ENCODE assay signal across 27 cellular contexts in the genomic region with DNA sequence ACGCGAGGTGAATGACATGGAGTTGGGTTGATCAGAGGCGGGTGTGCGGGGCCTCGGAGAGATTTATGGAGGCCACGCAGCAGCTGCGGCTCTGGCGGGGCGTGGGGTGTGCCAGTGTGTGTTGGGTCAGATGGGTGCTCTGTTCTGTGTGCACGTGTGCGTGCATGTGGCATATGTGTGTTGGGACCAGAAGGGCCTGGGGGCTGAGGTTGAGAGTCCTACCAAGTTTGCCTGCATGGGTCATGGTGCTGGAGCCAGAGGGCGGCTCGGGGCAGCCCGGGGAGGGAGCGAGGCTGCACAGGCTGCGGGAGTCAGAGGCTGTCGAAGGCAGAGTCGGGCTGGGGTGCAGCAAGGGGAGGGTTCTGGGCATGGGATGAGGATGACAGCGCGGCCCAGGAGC. TPM values are rescaled to one million over a fixed set of nuclear protein-coding genes. Genes with fewer than 3 reads are reported as not detected.
DNase-seq lines count a peak whose midpoint lies in the region; ATAC-seq and TF ChIP-seq lines count a peak whose summit lies in the region.
"Had no signal": no experiment of that assay in that cellular context is flagged by ENCODE, and none has a peak within 500 bp of the region (broad histone marks: within the 10 kb centered on the region; RNA-seq: fewer than 3 reads in every experiment).

No MANE protein-coding gene starts in this region.

- H3K27me3 ChIP-seq in A673 (replicated peaks; ENCODE audit: insufficient read depth, low read depth, low read length, poor library complexity) (no peaks in the 10 kb centered on the region), psoas muscle (ENCODE audit: insufficient read depth in 3 of 3, low read length in 2 of 3) (no peaks in the 10 kb centered on the region), PC-3 (ENCODE audit: low read length) (no peaks in the 10 kb centered on the region), esophagus squamous epithelium (no peaks in the 10 kb centered on the region)
- H3K27me3 ChIP-seq: dorsolateral prefrontal cortex, gastroesophageal sphincter had no signal

- H3K4me2 ChIP-seq in PC-3 (ENCODE audit: low read length), result no peak overlapping the region
- H3K4me2 ChIP-seq: KMS-11 had no signal

- DNase-seq in A673 (ENCODE audit: low spot score) (no peak), left lobe of liver (ENCODE audit: low spot score) (no peak), psoas muscle (no peak), PC-3 (no peak), esophagus squamous epithelium (lab: John Stamatoyannopoulos, UW) (no peak)
- DNase-seq in activated CD4-positive, CD25-positive, alpha-beta regulatory T cell (lab: John Stamatoyannopoulos, UW), result no peak
- DNase-seq: activated CD4-positive, alpha-beta T cell treated with anti-CD3 and anti-CD28 coated beads for 4 hours; activated CD8-positive, alpha-beta T cell treated with anti-CD3 and anti-CD28 coated beads, Interleukin-2, amount 10 ng/mL, durations not matched to agents 7 days and 5 days; activated naive CD4-positive, alpha-beta T cell treated with anti-CD3 and anti-CD28 coated beads, Interleukin-2, amount 10 ng/mL, durations not matched to agents 7 days and 5 days; AML-193; CD8-positive, alpha-beta T cell; dorsolateral prefrontal cortex; HFFc6; hypothalamus; NCI-H2029 treated with DMSO at 0.1 percent for 48 hours; NCI-H526 treated with DMSO at 0.1 percent for 48 hours; NK-92 treated with Interleukin-12 subunit alpha and Interleukin-12 subunit beta, amount 100 ng/mL, for 24 hours; posterior cingulate gyrus; Right ventricle myocardium superior; T-helper 2 cell had no signal

- intact Hi-C loops in A673 (cut with micrococcal nuclease; ENCODE audit: unreplicated experiment), result no loop called here
- intact Hi-C loops in psoas muscle (cut with DNase I), result no loop called here
- intact Hi-C loops in PC-3 (cut with micrococcal nuclease), result no loop called here
- intact Hi-C loops in esophagus squamous epithelium (cut with DNase I), result no loop called here

- H4K20me1 ChIP-seq in PC-3 (ENCODE audit: low read length), result no peaks in the 10 kb centered on the region

- no peak overlapping the region for H3K9ac ChIP-seq in PC-3 (ENCODE audit: low read length)
- H3K9ac ChIP-seq: KMS-11 had no signal

- ATAC-seq in left lobe of liver (peak; percentile 2), psoas muscle (peak; percentile 4 to 25 (median 16)), PC-3 (no peak), HG03196 (IDR thresholded peaks at IDR 0.05; ENCODE audit: unreplicated experiment) (no peak)
- ATAC-seq: activated CD8-positive, alpha-beta T cell treated with anti-CD3 and anti-CD28 coated beads, Interleukin-2, amount 10 ng/mL, durations not matched to agents 7 days and 5 days; activated T-helper 17 cell treated with anti-CD3 and anti-CD28 coated beads, Interleukin-2, amount 50 U/mL, for 72 hours; CD8-positive, alpha-beta T cell; gastroesophageal sphincter; stimulated activated memory B cell treated with anti-CD40 and anti-IgM and Interleukin-4, amounts not matched to agents 10 μg/mL and 1 μg/mL and 100 μg/mL, for 72 hours had no signal

- H3K36me3 ChIP-seq in A673 (ENCODE audit: insufficient read depth, low read length, poor library complexity, severe bottlenecking) (no peaks in the 10 kb centered on the region), HEK293 (ENCODE audit: control insufficient read depth in 2 of 2, insufficient read depth in 1 of 2, low read length in 2 of 2) (no peaks in the 10 kb centered on the region), psoas muscle (ENCODE audit: insufficient read depth in 1 of 2, low read depth in 1 of 2) (no peaks in the 10 kb centered on the region), PC-3 (ENCODE audit: low read depth, low read length) (no peaks in the 10 kb centered on the region), esophagus squamous epithelium (peaks cover 0 to 13% (median 0%) of the 10 kb centered on the region in 3 donors)
- H3K36me3 ChIP-seq: gastroesophageal sphincter had no signal

- no peaks in the 10 kb centered on the region for H3K9me3 ChIP-seq in A673 (ENCODE audit: low read depth, low read length, poor library complexity, severe bottlenecking)
- H3K9me3 ChIP-seq in HEK293 (ENCODE audit: control insufficient read depth, insufficient read depth, low read depth, low read length), result no peaks in the 10 kb centered on the region
- H3K9me3 ChIP-seq in psoas muscle, result no peaks in the 10 kb centered on the region
- no peaks in the 10 kb centered on the region for H3K9me3 ChIP-seq in PC-3 (ENCODE audit: low read length)
- H3K9me3 ChIP-seq in esophagus squamous epithelium, result no peaks in the 10 kb centered on the region
- H3K9me3 ChIP-seq: gastroesophageal sphincter had no signal

- H3K79me2 ChIP-seq in PC-3 (ENCODE audit: low read length), result peaks cover 34% of the 10 kb centered on the region

- TF ChIP-seq CTCF in A673 (conservative IDR thresholded peaks at IDR 0.05; ENCODE audit: low read depth, low read length) (no peak), HEK293 (tag by site-specific recombination; IDR thresholded peaks at IDR 0.05) (no peak), psoas muscle (IDR thresholded peaks at IDR 0.05) (no peak), PC-3 (conservative IDR thresholded peaks at IDR 0.05; ENCODE audit: low read depth, low read length) (no peak), esophagus squamous epithelium (IDR thresholded peaks at IDR 0.05) (no peak)

- POLR2A ChIA-PET in A673 (lab: Charles Lee; ENCODE audit: low non-redundant PET), result no interaction called here
- POLR2A ChIA-PET in HEK293 (lab: Yijun Ruan, JAX), result no interaction called here
- POLR2A ChIA-PET in PC-3 (lab: Charles Lee; ENCODE audit: unreplicated experiment), result no interaction called here

- TF ChIP-seq POLR2A in esophagus squamous epithelium (IDR thresholded peaks at IDR 0.05), result no peak

- no peak overlapping the region for H3K4me3 ChIP-seq in A673 (ENCODE audit: low read depth, low read length, poor library complexity, severe bottlenecking)
- H3K4me3 ChIP-seq in HEK293 (ENCODE audit: low read depth, low read length), result no peak overlapping the region
- no peak overlapping the region for H3K4me3 ChIP-seq in psoas muscle
- no peak overlapping the region for H3K4me3 ChIP-seq in PC-3 (ENCODE audit: low read length)
- H3K4me3 ChIP-seq in esophagus squamous epithelium, result no peak overlapping the region
- H3K4me3 ChIP-seq: dorsolateral prefrontal cortex, gastroesophageal sphincter had no signal

- no peak overlapping the region for H2AFZ ChIP-seq in PC-3 (ENCODE audit: low read length)

- H3K27ac ChIP-seq in A673 (ENCODE audit: low read depth, low read length, poor library complexity, severe bottlenecking) (peak overlapping the region; percentile 75), HEK293 (ENCODE audit: extremely low read depth, low read depth, low read length) (no peak overlapping the region), psoas muscle (peak overlapping the region; percentile 61), PC-3 (ENCODE audit: low read length) (no peak overlapping the region), esophagus squamous epithelium (no peak overlapping the region)
- H3K27ac ChIP-seq: HL-60, KMS-11 had no signal

- no peaks in the 10 kb centered on the region for H3K9me2 ChIP-seq in PC-3 (replicated peaks; ENCODE audit: low read length)

- BruUV-seq in A673 (replicated peaks; lab: Mats Ljungman, UMichigan) (no TSS peak), PC-3 (replicated peaks; lab: Mats Ljungman, UMichigan) (no TSS peak)

- no peaks in the 10 kb centered on the region for H3F3A ChIP-seq in PC-3 (ENCODE audit: low read length, unreplicated experiment)

- peaks cover 25% of the 10 kb centered on the region for H3K4me1 ChIP-seq in A673 (ENCODE audit: insufficient read depth, low read length, poor library complexity, severe bottlenecking)
- H3K4me1 ChIP-seq in HEK293 (ENCODE audit: control insufficient read depth, insufficient read depth, low read length), result no peaks in the 10 kb centered on the region
- H3K4me1 ChIP-seq in psoas muscle, result peaks cover 100% of the 10 kb centered on the region
- H3K4me1 ChIP-seq in PC-3 (ENCODE audit: insufficient read depth, low read length), result peaks cover 18% of the 10 kb centered on the region
- H3K4me1 ChIP-seq in esophagus squamous epithelium, result peaks cover 71 to 100% (median 83%) of the 10 kb centered on the region in 3 donors

- WGBS in psoas muscle, 3 donors, result 43 to 75% (median 45%) methylated on average over 20 of the region's 20 CpGs
- WGBS in esophagus squamous epithelium, 2 donors, result 79 to 85% methylated on average over 15 to 19 of the region's 20 CpGs

- CTCF ChIA-PET in A673 (lab: Charles Lee) (no interaction called here), HEK293 (lab: Yijun Ruan, JAX) (no interaction called here), PC-3 (lab: Charles Lee) (no interaction called here)

TF ChIP-seq in HEK293, 187 proteins besides CTCF, POLR2A, EP300 and RAD21 (continues in another document):
- TF ChIP-seq, protein P1, sequence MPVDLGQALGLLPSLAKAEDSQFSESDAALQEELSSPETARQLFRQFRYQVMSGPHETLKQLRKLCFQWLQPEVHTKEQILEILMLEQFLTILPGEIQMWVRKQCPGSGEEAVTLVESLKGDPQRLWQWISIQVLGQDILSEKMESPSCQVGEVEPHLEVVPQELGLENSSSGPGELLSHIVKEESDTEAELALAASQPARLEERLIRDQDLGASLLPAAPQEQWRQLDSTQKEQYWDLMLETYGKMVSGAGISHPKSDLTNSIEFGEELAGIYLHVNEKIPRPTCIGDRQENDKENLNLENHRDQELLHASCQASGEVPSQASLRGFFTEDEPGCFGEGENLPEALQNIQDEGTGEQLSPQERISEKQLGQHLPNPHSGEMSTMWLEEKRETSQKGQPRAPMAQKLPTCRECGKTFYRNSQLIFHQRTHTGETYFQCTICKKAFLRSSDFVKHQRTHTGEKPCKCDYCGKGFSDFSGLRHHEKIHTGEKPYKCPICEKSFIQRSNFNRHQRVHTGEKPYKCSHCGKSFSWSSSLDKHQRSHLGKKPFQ (tag by site-specific recombination; IDR thresholded peaks at IDR 0.05), result no peak
- TF ChIP-seq, protein P2, sequence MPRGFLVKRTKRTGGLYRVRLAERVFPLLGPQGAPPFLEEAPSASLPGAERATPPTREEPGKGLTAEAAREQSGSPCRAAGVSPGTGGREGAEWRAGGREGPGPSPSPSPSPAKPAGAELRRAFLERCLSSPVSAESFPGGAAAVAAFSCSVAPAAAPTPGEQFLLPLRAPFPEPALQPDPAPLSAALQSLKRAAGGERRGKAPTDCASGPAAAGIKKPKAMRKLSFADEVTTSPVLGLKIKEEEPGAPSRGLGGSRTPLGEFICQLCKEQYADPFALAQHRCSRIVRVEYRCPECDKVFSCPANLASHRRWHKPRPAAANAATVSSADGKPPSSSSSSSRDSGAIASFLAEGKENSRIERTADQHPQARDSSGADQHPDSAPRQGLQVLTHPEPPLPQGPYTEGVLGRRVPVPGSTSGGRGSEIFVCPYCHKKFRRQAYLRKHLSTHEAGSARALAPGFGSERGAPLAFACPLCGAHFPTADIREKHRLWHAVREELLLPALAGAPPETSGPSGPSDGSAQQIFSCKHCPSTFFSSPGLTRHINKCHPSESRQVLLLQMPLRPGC (tag by site-specific recombination; IDR thresholded peaks at IDR 0.05), result no peak
- peak; percentile 15; the same call in 1 of the 2 replicates for TF ChIP-seq ZNF600 (tag by site-specific recombination; IDR thresholded peaks at IDR 0.05)

RNA-seq across cellular contexts. Expression of gene RXRA, which starts 25.5 kb away (rescaled TPM):
- total RNA-seq in A673 (2021), result 50.7 and 54.1 TPM in 2 replicates
- 163 TPM for total RNA-seq in left lobe of liver
- 100 to 1,000 TPM in 3 of 4 donors, 10 to 100 TPM in 1; 84.3 to 192 (median 147) TPM for total RNA-seq in psoas muscle
- 100 to 1,000 TPM in 1 of 3 donors, 10 to 100 TPM in 2; 37.7 to 156 (median 76.4) TPM for polyA plus RNA-seq in psoas muscle
- 17.5 and 23.3 TPM in 2 replicates for total RNA-seq in PC-3 (2014; rRNA removed)
- 10 to 100 TPM; 41.8 to 83.1 (median 50.4) TPM for total RNA-seq in esophagus squamous epithelium

Comparison
In these comparisons a context has a peak if more than half of its experiments do, and no peak if none do; other contexts are left out.
1. H3K27ac ChIP-seq: peak in A673 (single experiment) and psoas muscle (single experiment); none in HEK293 (single experiment), PC-3 (single experiment) and esophagus squamous epithelium (0 of 4).
2. ATAC-seq: peak in left lobe of liver (single experiment) and psoas muscle (4 of 4); none in PC-3 (single experiment) and HG03196 (single experiment).